ENCODE assay signal across 12 cellular contexts in genomic region chr2:43292851-43293743, GRCh38.
A peak's percentile ranks its signal among the peaks of the same experiment; 100 is the strongest.
DNase-seq lines count a peak whose midpoint lies in the region; ATAC-seq and TF ChIP-seq lines count a peak whose summit lies in the region.
"Had no signal": no experiment of that assay in that cellular context is flagged by ENCODE, and none has a peak within 500 bp of the region (broad histone marks: within the 10 kb centered on the region; RNA-seq: fewer than 3 reads in every experiment).

No MANE protein-coding gene starts in this region.

- H3K23ac ChIP-seq in trophoblast cell (ENCODE audit: low read length) = no peak overlapping the region

- H2BK5ac ChIP-seq in trophoblast cell (ENCODE audit: low read depth, low read length, poor library complexity) = peak overlapping the region; percentile 69

- peaks cover 16 to 20% (median 19%) of the 10 kb centered on the region in 3 donors for H3K4me1 Mint-ChIP-seq in CD8-positive, alpha-beta memory T cell
- H3K4me1 Mint-ChIP-seq in central memory CD8-positive, alpha-beta T cell = peaks cover 13% of the 10 kb centered on the region

- peak overlapping the region; percentile 81 for H2AK5ac ChIP-seq in trophoblast cell (ENCODE audit: low read length)

- H4K12ac ChIP-seq in trophoblast cell (ENCODE audit: low read depth, low read length) = no peak overlapping the region

- TF ChIP-seq CTCF in KMS-11 (conservative IDR thresholded peaks at IDR 0.05; ENCODE audit: low read depth, low read length) = no peak

- H3K9ac ChIP-seq in KMS-11 (no peak overlapping the region), trophoblast cell (ENCODE audit: low read length) (no peak overlapping the region)

- H3K36me3 Mint-ChIP-seq in CD8-positive, alpha-beta memory T cell = peaks cover 17 to 46% (median 22%) of the 10 kb centered on the region in 3 donors
- H3K36me3 Mint-ChIP-seq in central memory CD8-positive, alpha-beta T cell (ENCODE audit: insufficient read depth) = peaks cover 24% of the 10 kb centered on the region

- H3K79me2 ChIP-seq in KMS-11 (ENCODE audit: insufficient read depth, low read depth) (no peaks in the 10 kb centered on the region), trophoblast cell (ENCODE audit: control insufficient read depth, insufficient read depth, low read length, poor library complexity) (no peaks in the 10 kb centered on the region)

- no peaks in the 10 kb centered on the region for H3K4me1 ChIP-seq in CD8-positive, alpha-beta memory T cell (ENCODE audit: insufficient read depth, low read length)
- H3K4me1 ChIP-seq in KMS-11 (ENCODE audit: low read depth, poor library complexity, severe bottlenecking) (peaks cover 44% of the 10 kb centered on the region), trophoblast cell (ENCODE audit: control insufficient read depth in 1 of 2, insufficient read depth in 2 of 2, low read length in 2 of 2) (peaks cover 3 to 13% of the 10 kb centered on the region in 2 experiments)

- H2BK12ac ChIP-seq in trophoblast cell (ENCODE audit: low read length) = peak overlapping the region; percentile 84

- no peak overlapping the region for H3K4me3 Mint-ChIP-seq in CD8-positive, alpha-beta memory T cell
- H3K4me3 Mint-ChIP-seq in central memory CD8-positive, alpha-beta T cell = no peak overlapping the region
- H3K4me3 Mint-ChIP-seq: IgD-negative memory B cell had no signal

- H3K9me3 ChIP-seq in CD8-positive, alpha-beta memory T cell (ENCODE audit: low read length) = no peaks in the 10 kb centered on the region
- H3K9me3 ChIP-seq in trophoblast cell (ENCODE audit: insufficient read depth, low read depth, low read length) = no peaks in the 10 kb centered on the region
- H3K9me3 ChIP-seq: pancreas had no signal

- no peak for ATAC-seq in central memory CD8-positive, alpha-beta T cell (replicated peaks; ENCODE audit: extremely low read depth, poor library complexity, severe bottlenecking)
- no peak for ATAC-seq in HG03045 (IDR thresholded peaks at IDR 0.05; ENCODE audit: unreplicated experiment)

- DNase-seq in CD8-positive, alpha-beta memory T cell = no peak
- no peak for DNase-seq in central memory CD8-positive, alpha-beta T cell (ENCODE audit: low spot score in 2 of 2)
- no peak for DNase-seq in trophoblast cell
- no peak for DNase-seq in NCI-H1105 (lab: John Stamatoyannopoulos, UW)
- DNase-seq in SIG-M5 treated with dmso at 0.1 percent for 504 hours (lab: John Stamatoyannopoulos, UW; ENCODE audit: unreplicated experiment) = no peak
- DNase-seq in cerebellar cortex (ENCODE audit: low spot score) = no peak
- DNase-seq: NCI-H526, WERI-Rb-1 had no signal

- H3K27me3 ChIP-seq in CD8-positive, alpha-beta memory T cell (ENCODE audit: insufficient read depth, low read length, poor library complexity, severe bottlenecking) = no peaks in the 10 kb centered on the region
- H3K27me3 ChIP-seq in KMS-11 (ENCODE audit: insufficient read depth, low read depth) (no peaks in the 10 kb centered on the region), trophoblast cell (ENCODE audit: insufficient read depth, low read length) (no peaks in the 10 kb centered on the region)
- H3K27me3 ChIP-seq: pancreas had no signal

- CTCF ChIA-PET in CD8-positive, alpha-beta memory T cell (lab: Charles Lee) = no interaction called here

- H3K79me1 ChIP-seq in trophoblast cell (ENCODE audit: low read length) = peaks cover 12% of the 10 kb centered on the region

- peak overlapping the region; percentile 60 for H3K14ac ChIP-seq in trophoblast cell (ENCODE audit: low read length)

- H3K18ac ChIP-seq in trophoblast cell (ENCODE audit: low read length) = peak overlapping the region; percentile 44

- H4K8ac ChIP-seq in trophoblast cell (ENCODE audit: low read depth, low read length) = no peak overlapping the region

- H3K27ac Mint-ChIP-seq in CD8-positive, alpha-beta memory T cell = peak overlapping the region in 2 of 8 donors; percentile 26 to 42
- peak overlapping the region; percentile 12 for H3K27ac Mint-ChIP-seq in central memory CD8-positive, alpha-beta T cell (ENCODE audit: low read depth)
- H3K27ac Mint-ChIP-seq: IgD-negative memory B cell had no signal

- H3K9me3 Mint-ChIP-seq in CD8-positive, alpha-beta memory T cell = no peaks in the 10 kb centered on the region
- H3K9me3 Mint-ChIP-seq in central memory CD8-positive, alpha-beta T cell = no peaks in the 10 kb centered on the region

- H2AFZ ChIP-seq in KMS-11 (ENCODE audit: low read depth) (no peak overlapping the region), trophoblast cell (ENCODE audit: insufficient read depth, low read length, poor library complexity) (no peak overlapping the region)

- H3K27me3 Mint-ChIP-seq in CD8-positive, alpha-beta memory T cell = no peaks in the 10 kb centered on the region
- H3K27me3 Mint-ChIP-seq in central memory CD8-positive, alpha-beta T cell = no peaks in the 10 kb centered on the region
- H3K27me3 Mint-ChIP-seq: IgD-negative memory B cell had no signal

- POLR2A ChIA-PET in CD8-positive, alpha-beta memory T cell (lab: Charles Lee) = no interaction called here

- H3K27ac ChIP-seq in CD8-positive, alpha-beta memory T cell (ENCODE audit: low read depth, low read length) = peak overlapping the region; percentile 33
- peak overlapping the region; percentile 76; the same call in 1 of the 2 replicates for H3K27ac ChIP-seq in KMS-11
- H3K27ac ChIP-seq in trophoblast cell (ENCODE audit: low read depth, low read length) = peak overlapping the region; percentile 32
- H3K27ac ChIP-seq: WERI-Rb-1 had no signal

- no peak overlapping the region for H3K4ac ChIP-seq in trophoblast cell (ENCODE audit: low read depth, low read length)

- H4K20me1 ChIP-seq in KMS-11 (ENCODE audit: insufficient read depth) = no peaks in the 10 kb centered on the region

- peaks cover 17% of the 10 kb centered on the region for H3K36me3 ChIP-seq in CD8-positive, alpha-beta memory T cell (ENCODE audit: insufficient read depth, low read length)
- H3K36me3 ChIP-seq in KMS-11 (ENCODE audit: insufficient read depth) (0 out of 2 replicates have a peak, but pooled peaks cover 6% of the 10 kb centered on the region), trophoblast cell (ENCODE audit: control insufficient read depth in 1 of 2, insufficient read depth in 2 of 2, low read length in 2 of 2) (no peaks in the 10 kb centered on the region)

- no CpG with 5 or more reads among the region's 11 CpGs for WGBS in trophoblast cell (ENCODE audit: extremely low coverage, insufficient coverage, insufficient read length)

- peak overlapping the region; percentile 73 for H4K91ac ChIP-seq in trophoblast cell (ENCODE audit: low read depth, low read length)

- no peak overlapping the region for H3K4me3 ChIP-seq in CD8-positive, alpha-beta memory T cell (ENCODE audit: low read length)
- peak overlapping the region; percentile 16 for H3K4me3 ChIP-seq in KMS-11 (IDR thresholded peaks at IDR 0.05; ENCODE audit: insufficient read depth, low read depth, low read length)
- H3K4me3 ChIP-seq in trophoblast cell (ENCODE audit: low read depth, low read length) = no peak overlapping the region
- H3K4me3 ChIP-seq: pancreas had no signal

- peak overlapping the region; percentile 83; the same call in 1 of the 2 replicates for H3K4me2 ChIP-seq in KMS-11
- no peak overlapping the region for H3K4me2 ChIP-seq in trophoblast cell (ENCODE audit: low read length)

- peak overlapping the region; percentile 41 for H2BK120ac ChIP-seq in trophoblast cell (ENCODE audit: insufficient read depth, low read length, poor library complexity)
